In the genomic region with DNA sequence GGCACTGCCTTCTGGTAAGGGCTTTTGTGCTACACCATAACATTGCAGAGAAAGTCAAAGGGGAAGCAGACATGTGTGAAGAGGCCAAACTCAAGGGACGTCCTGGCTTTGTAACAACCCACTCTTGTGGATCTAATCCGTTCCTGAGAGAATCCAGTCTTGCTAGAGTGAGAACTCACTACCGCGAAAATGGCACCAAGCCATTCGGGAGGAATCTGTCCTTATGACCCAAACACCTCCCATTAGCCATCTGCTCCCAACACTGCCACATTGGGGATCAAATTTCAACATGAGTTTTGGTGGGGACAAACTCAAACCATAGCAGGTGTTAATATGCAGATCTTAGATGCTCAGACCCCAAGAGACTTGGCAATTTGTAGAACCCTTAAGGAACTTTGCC, we compare ENCODE assay signal across 1 cellular context.
A peak's percentile ranks its signal among the peaks of the same experiment; 100 is the strongest.
TF ChIP-seq lines count a peak whose summit lies in the region.

No MANE protein-coding gene starts in this region.

TF ChIP-seq in K562, 482 proteins besides CTCF, POLR2A, EP300 and RAD21:
- 0 out of 2 replicates have a peak, but pooled peaks have one; percentile 15 for TF ChIP-seq BACH1 (tag; IDR thresholded peaks at IDR 0.05)
